ENCODE assay signal across 8 cellular contexts in genomic region chr2:208466133-208466919, GRCh38. TPM values are rescaled to one million over a fixed set of nuclear protein-coding genes. Genes with fewer than 3 reads are reported as not detected.
DNase-seq lines count a peak whose midpoint lies in the region; ATAC-seq and TF ChIP-seq lines count a peak whose summit lies in the region.

No MANE protein-coding gene starts in this region.

- DNase-seq in activated naive CD4-positive, alpha-beta T cell treated with anti-CD3 and anti-CD28 coated beads, Interleukin-2, amount 10 ng/mL, durations not matched to agents 7 days and 5 days: peak; percentile 23
- no peak for DNase-seq in activated naive CD4-positive, alpha-beta T cell (lab: John Stamatoyannopoulos, UW)
- peak; percentile 90 for DNase-seq in GM23338 (ENCODE audit: low spot score)
- peak; percentile 46 for DNase-seq in NOMO-1 treated with DMSO at 0.1 percent for 48 hours (lab: John Stamatoyannopoulos, UW; ENCODE audit: unreplicated experiment)
- DNase-seq in ecto neural progenitor cell (ENCODE audit: low spot score): peak; percentile 57
- DNase-seq in omental fat pad (ENCODE audit: low spot score): no peak

- H3K27me3 Mint-ChIP-seq in activated naive CD4-positive, alpha-beta T cell treated with anti-CD3 and anti-CD28 coated beads, Interleukin-2, amount 10 ng/mL, durations not matched to agents 7 days and 5 days: no peaks in the 10 kb centered on the region
- H3K27me3 Mint-ChIP-seq in GM23338 (ENCODE audit: insufficient read depth, low read depth, poor library complexity): no peaks in the 10 kb centered on the region
- H3K27me3 Mint-ChIP-seq in stimulated activated memory B cell treated with anti-CD40 and anti-IgM and Interleukin-4, amounts not matched to agents 10 μg/mL and 1 μg/mL and 100 μg/mL, for 72 hours: no peaks in the 10 kb centered on the region

- ATAC-seq in GM23338: peak; percentile 95
- ATAC-seq in omental fat pad (ENCODE audit: low FRiP score): peak; percentile 79
- ATAC-seq in stimulated activated memory B cell treated with anti-CD40 and anti-IgM and Interleukin-4, amounts not matched to agents 10 μg/mL and 1 μg/mL and 100 μg/mL, for 72 hours: no peak

- H3K4me2 ChIP-seq in GM23338: no peak overlapping the region
- no peak overlapping the region for H3K4me2 ChIP-seq in KMS-11

- H3K4me1 ChIP-seq in GM23338 (ENCODE audit: insufficient read depth) (no peaks in the 10 kb centered on the region; the same call in 1 of the 2 replicates), KMS-11 (ENCODE audit: low read depth, poor library complexity, severe bottlenecking) (no peaks in the 10 kb centered on the region)

- H2AFZ ChIP-seq in GM23338 (no peak overlapping the region), KMS-11 (ENCODE audit: low read depth) (no peak overlapping the region)

- H3K27me3 ChIP-seq in GM23338 (ENCODE audit: insufficient read depth): peaks cover 31% of the 10 kb centered on the region
- no peaks in the 10 kb centered on the region for H3K27me3 ChIP-seq in KMS-11 (ENCODE audit: insufficient read depth, low read depth)

- H3K36me3 ChIP-seq in GM23338 (ENCODE audit: insufficient read depth) (no peaks in the 10 kb centered on the region), KMS-11 (ENCODE audit: insufficient read depth) (no peaks in the 10 kb centered on the region)

- H3K9me2 ChIP-seq in GM23338 (ENCODE audit: insufficient read depth): no peaks in the 10 kb centered on the region

- no peaks in the 10 kb centered on the region for H3K4me1 Mint-ChIP-seq in activated naive CD4-positive, alpha-beta T cell treated with anti-CD3 and anti-CD28 coated beads, Interleukin-2, amount 10 ng/mL, durations not matched to agents 7 days and 5 days
- no peaks in the 10 kb centered on the region for H3K4me1 Mint-ChIP-seq in GM23338
- no peaks in the 10 kb centered on the region for H3K4me1 Mint-ChIP-seq in stimulated activated memory B cell treated with anti-CD40 and anti-IgM and Interleukin-4, amounts not matched to agents 10 μg/mL and 1 μg/mL and 100 μg/mL, for 72 hours

- H3K9ac ChIP-seq in KMS-11: no peak overlapping the region

- peak; percentile 82 to 94 for TF ChIP-seq CTCF in GM23338 (conservative IDR thresholded peaks at IDR 0.05; ENCODE audit: low read depth in 2 of 2)
- peak; percentile 83 for TF ChIP-seq CTCF in KMS-11 (conservative IDR thresholded peaks at IDR 0.05; ENCODE audit: low read depth, low read length)
- TF ChIP-seq CTCF in omental fat pad (IDR thresholded peaks at IDR 0.05): no peak

- no peak overlapping the region for H3K27ac Mint-ChIP-seq in activated naive CD4-positive, alpha-beta T cell treated with anti-CD3 and anti-CD28 coated beads, Interleukin-2, amount 10 ng/mL, durations not matched to agents 7 days and 5 days
- no peak overlapping the region for H3K27ac Mint-ChIP-seq in GM23338
- no peak overlapping the region for H3K27ac Mint-ChIP-seq in stimulated activated memory B cell treated with anti-CD40 and anti-IgM and Interleukin-4, amounts not matched to agents 10 μg/mL and 1 μg/mL and 100 μg/mL, for 72 hours

- H3K9me3 Mint-ChIP-seq in activated naive CD4-positive, alpha-beta T cell treated with anti-CD3 and anti-CD28 coated beads, Interleukin-2, amount 10 ng/mL, durations not matched to agents 7 days and 5 days: no peaks in the 10 kb centered on the region
- peaks cover 18% of the 10 kb centered on the region for H3K9me3 Mint-ChIP-seq in GM23338
- H3K9me3 Mint-ChIP-seq in stimulated activated memory B cell treated with anti-CD40 and anti-IgM and Interleukin-4, amounts not matched to agents 10 μg/mL and 1 μg/mL and 100 μg/mL, for 72 hours: no peaks in the 10 kb centered on the region

- H3K27ac ChIP-seq in GM23338 (ENCODE audit: low read depth) (no peak overlapping the region), KMS-11 (no peak overlapping the region)

- H3K36me3 Mint-ChIP-seq in activated naive CD4-positive, alpha-beta T cell treated with anti-CD3 and anti-CD28 coated beads, Interleukin-2, amount 10 ng/mL, durations not matched to agents 7 days and 5 days: no peaks in the 10 kb centered on the region
- H3K36me3 Mint-ChIP-seq in GM23338 (ENCODE audit: low read depth): peaks cover 11% of the 10 kb centered on the region
- peaks cover 5% of the 10 kb centered on the region for H3K36me3 Mint-ChIP-seq in stimulated activated memory B cell treated with anti-CD40 and anti-IgM and Interleukin-4, amounts not matched to agents 10 μg/mL and 1 μg/mL and 100 μg/mL, for 72 hours

- H3K4me3 Mint-ChIP-seq in activated naive CD4-positive, alpha-beta T cell treated with anti-CD3 and anti-CD28 coated beads, Interleukin-2, amount 10 ng/mL, durations not matched to agents 7 days and 5 days: no peak overlapping the region
- H3K4me3 Mint-ChIP-seq in GM23338: no peak overlapping the region
- H3K4me3 Mint-ChIP-seq in stimulated activated memory B cell treated with anti-CD40 and anti-IgM and Interleukin-4, amounts not matched to agents 10 μg/mL and 1 μg/mL and 100 μg/mL, for 72 hours: no peak overlapping the region

- H4K20me1 ChIP-seq in GM23338 (replicated peaks; ENCODE audit: insufficient read depth) (no peaks in the 10 kb centered on the region), KMS-11 (ENCODE audit: insufficient read depth) (no peaks in the 10 kb centered on the region)

- CTCF ChIA-PET in activated naive CD4-positive, alpha-beta T cell treated with anti-CD3 and anti-CD28 coated beads, Interleukin-2, amount 10 ng/mL, durations not matched to agents 7 days and 5 days (lab: Charles Lee): no interaction called here

- H3K79me2 ChIP-seq in GM23338 (replicated peaks; ENCODE audit: insufficient read depth) (no peaks in the 10 kb centered on the region), KMS-11 (ENCODE audit: insufficient read depth, low read depth) (no peaks in the 10 kb centered on the region)

- no peaks in the 10 kb centered on the region for H3F3A ChIP-seq in GM23338 (replicated peaks; ENCODE audit: low read depth)

- H3K4me3 ChIP-seq in GM23338: no peak overlapping the region
- H3K4me3 ChIP-seq in KMS-11 (IDR thresholded peaks at IDR 0.05; ENCODE audit: insufficient read depth, low read depth, low read length): no peak overlapping the region

TF ChIP-seq in GM23338, 12 proteins besides CTCF, POLR2A, EP300 and RAD21 (continues in another document):
- no peak for TF ChIP-seq ETS1 (IDR thresholded peaks at IDR 0.05)

RNA-seq across cellular contexts. Expression of gene PTH2R, which starts 59.7 kb away (rescaled TPM):
- 0.19 and 0.38 TPM in 2 replicates for total RNA-seq in GM23338 (2014; rRNA removed; shearing (Covaris generic))
- 0.18 and 0.42 TPM in 2 replicates for polyA plus RNA-seq in GM23338 (2016; fragmentation: Nextera tagmentation; extraction: Ambion mirVana)
- under 1 TPM in 1 of 4 donors, not detected in 3; 0.28 TPM for total RNA-seq in omental fat pad

Comparison
In these comparisons a context has a peak if more than half of its experiments do, and no peak if none do; other contexts are left out.
1. DNase-seq: peak in activated naive CD4-positive, alpha-beta T cell treated with anti-CD3 and anti-CD28 coated beads, Interleukin-2, amount 10 ng/mL, durations not matched to agents 7 days and 5 days (single experiment), GM23338 (single experiment), NOMO-1 treated with DMSO at 0.1 percent for 48 hours (single experiment) and ecto neural progenitor cell (single experiment); none in activated naive CD4-positive, alpha-beta T cell (0 of 4) and omental fat pad (single experiment).
2. CTCF ChIP-seq: peak in GM23338 (2 of 2) and KMS-11 (single experiment); none in omental fat pad (0 of 3).